21 cellular contexts compared by ENCODE assay signal in the genomic region with DNA sequence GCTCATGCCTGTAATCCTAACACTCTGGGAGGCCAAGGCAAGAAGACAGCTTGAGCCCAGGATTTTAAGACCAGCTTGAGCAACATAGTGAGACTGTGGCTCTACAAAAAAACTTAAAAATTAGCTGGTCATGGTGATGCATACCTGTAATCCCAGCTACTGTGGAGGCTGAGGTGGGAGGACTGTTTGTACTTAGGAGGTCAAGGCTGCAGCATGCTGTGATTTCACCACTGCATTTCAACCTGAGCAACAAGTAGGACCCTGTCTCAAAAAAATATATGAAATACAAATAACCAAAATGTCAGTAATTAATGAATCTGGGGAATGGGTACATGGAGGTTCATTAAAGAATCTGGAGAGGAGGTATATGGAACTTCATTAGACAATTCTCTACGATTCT. TPM values are rescaled to one million over a fixed set of nuclear protein-coding genes. Genes with fewer than 3 reads are reported as not detected.
DNase-seq lines count a peak whose midpoint lies in the region; ATAC-seq, FAIRE-seq and TF ChIP-seq lines count a peak whose summit lies in the region.
"Had no signal": no experiment of that assay in that cellular context is flagged by ENCODE, and none has a peak within 500 bp of the region (broad histone marks: within the 10 kb centered on the region; RNA-seq: fewer than 3 reads in every experiment).

No MANE protein-coding gene starts in this region.

- H3K79me2 ChIP-seq in osteoblast (ENCODE audit: insufficient read depth, low read length): peaks cover 58% of the 10 kb centered on the region

- no peaks in the 10 kb centered on the region for H3K9me3 ChIP-seq in osteoblast (ENCODE audit: low read depth, low read length)
- H3K9me3 ChIP-seq: BE2C, spleen had no signal

- H3K36me3 Mint-ChIP-seq in activated naive CD8-positive, alpha-beta T cell treated with anti-CD3 and anti-CD28 coated beads, Interleukin-2, amount 50 U/mL, for 24 hours (ENCODE audit: low read depth): peaks cover 17% of the 10 kb centered on the region
- H3K36me3 Mint-ChIP-seq: mesothelial cell of epicardium, type B pancreatic cell had no signal

- no peak for TF ChIP-seq CTCF in osteoblast (IDR thresholded peaks at IDR 0.05; ENCODE audit: extremely low read depth, low read depth, low read length)

- no peak for ATAC-seq in activated naive CD8-positive, alpha-beta T cell treated with anti-CD3 and anti-CD28 coated beads, Interleukin-2, amount 50 U/mL, for 24 hours
- no peak for ATAC-seq in HG02970 (IDR thresholded peaks at IDR 0.05; ENCODE audit: low FRiP score, unreplicated experiment)
- ATAC-seq: esophagus mucosa, left colon had no signal

- TF ChIP-seq POLR2A in H54 (IDR thresholded peaks at IDR 0.05; ENCODE audit: low read depth, low read length): no peak

- H3K9me3 Mint-ChIP-seq in activated naive CD8-positive, alpha-beta T cell treated with anti-CD3 and anti-CD28 coated beads, Interleukin-2, amount 50 U/mL, for 24 hours: no peaks in the 10 kb centered on the region
- H3K9me3 Mint-ChIP-seq: mesothelial cell of epicardium, nephron progenitor cell, type B pancreatic cell had no signal

- peak; percentile 48 for DNase-seq in NCI-H82 (lab: John Stamatoyannopoulos, UW)
- DNase-seq in NCI-H82 treated with DMSO at 0.1 percent for 48 hours (lab: John Stamatoyannopoulos, UW; ENCODE audit: unreplicated experiment): no peak
- no peak for DNase-seq in H54 (ENCODE audit: insufficient read length, low spot score)
- no peak for DNase-seq in activated naive CD8-positive, alpha-beta T cell treated with anti-CD3 and anti-CD28 coated beads, Interleukin-2, amount 50 U/mL, for 24 hours
- DNase-seq in osteoblast (ENCODE audit: insufficient read length, low spot score, missing footprints): no peak
- DNase-seq in DMS79 treated with DMSO at 0.1 percent for 48 hours (lab: John Stamatoyannopoulos, UW): no peak
- no peak for DNase-seq in stimulated activated CD4-positive, alpha-beta T cell treated with anti-CD3 and anti-CD28 coated beads, Interleukin-15, amount 100 ng/mL, for 24 hours
- DNase-seq: activated CD4-positive, CD25-positive, alpha-beta regulatory T cell treated with anti-CD3 and anti-CD28 coated beads, Interleukin-2, amount 50 U/mL, for 72 hours; BE2C; Calu3; cerebellar nuclear complex; effector CD8-positive, alpha-beta T cell; left colon; NCI-H524; nephron progenitor cell; RPMI8226; spleen had no signal

- H3K4me3 Mint-ChIP-seq in activated naive CD8-positive, alpha-beta T cell treated with anti-CD3 and anti-CD28 coated beads, Interleukin-2, amount 50 U/mL, for 24 hours: no peak overlapping the region
- H3K4me3 Mint-ChIP-seq: mesothelial cell of epicardium, nephron progenitor cell, type B pancreatic cell had no signal

- peak overlapping the region; percentile 51 for H3K27ac ChIP-seq in osteoblast (ENCODE audit: low read depth, low read length)

- H3K4me1 Mint-ChIP-seq in activated naive CD8-positive, alpha-beta T cell treated with anti-CD3 and anti-CD28 coated beads, Interleukin-2, amount 50 U/mL, for 24 hours: peaks cover 76% of the 10 kb centered on the region

- peak overlapping the region; percentile 14 for H3K4me2 ChIP-seq in osteoblast (ENCODE audit: insufficient read depth, low read length)

- peaks cover 15% of the 10 kb centered on the region for H3K4me1 ChIP-seq in osteoblast (ENCODE audit: insufficient read depth, low read length)

- H3K27ac Mint-ChIP-seq in activated naive CD8-positive, alpha-beta T cell treated with anti-CD3 and anti-CD28 coated beads, Interleukin-2, amount 50 U/mL, for 24 hours: peak overlapping the region; percentile 17
- H3K27ac Mint-ChIP-seq: nephron progenitor cell, type B pancreatic cell had no signal

- H3K27me3 ChIP-seq in osteoblast (ENCODE audit: insufficient read depth, low read length): no peaks in the 10 kb centered on the region
- H3K27me3 ChIP-seq: BE2C, spleen had no signal

- H3K4me3 ChIP-seq in osteoblast (ENCODE audit: insufficient read depth, low read length): no peak overlapping the region
- H3K4me3 ChIP-seq: spleen had no signal

- FAIRE-seq in H54 (lab: Jason Lieb, UNC): peak; percentile 65

- no peaks in the 10 kb centered on the region for H3K36me3 ChIP-seq in osteoblast (ENCODE audit: insufficient read depth, low read length)

- peak overlapping the region; percentile 6 for H2AFZ ChIP-seq in osteoblast (ENCODE audit: low read length)

- H4K20me1 ChIP-seq in osteoblast (ENCODE audit: insufficient read depth, low read length): no peaks in the 10 kb centered on the region

- H3K27me3 Mint-ChIP-seq in activated naive CD8-positive, alpha-beta T cell treated with anti-CD3 and anti-CD28 coated beads, Interleukin-2, amount 50 U/mL, for 24 hours: no peaks in the 10 kb centered on the region
- H3K27me3 Mint-ChIP-seq: type B pancreatic cell had no signal

RNA-seq across cellular contexts. Expression of a gene that starts 9.9 kb away (rescaled TPM):
- total RNA-seq in osteoblast: 5.1 and 6.2 TPM in 2 replicates

RNA-seq across cellular contexts. Expression of a gene that starts 58.0 kb away (rescaled TPM):
- total RNA-seq in osteoblast: 0.36 and 0.59 TPM in 2 replicates
- total RNA-seq: Calu3, esophagus mucosa had no signal
